9 cellular contexts compared by ENCODE assay signal in the genomic region with DNA sequence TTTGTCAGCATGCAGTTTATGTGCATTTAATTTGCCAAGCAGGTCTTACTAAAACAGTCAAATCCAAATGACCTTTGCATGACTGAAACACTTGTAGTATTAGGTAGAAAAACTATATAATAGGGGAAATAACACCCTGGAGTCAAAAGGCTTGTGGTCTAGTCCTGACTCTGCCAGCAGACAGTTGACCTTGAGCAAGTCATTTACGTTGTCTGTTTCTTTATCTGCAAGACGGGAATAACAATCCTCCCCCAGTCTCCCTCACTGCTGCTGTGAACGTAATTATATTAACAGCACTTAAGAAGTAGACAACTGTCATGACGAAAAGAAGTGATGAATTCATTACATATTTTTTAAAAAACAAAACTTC. TPM values are rescaled to one million over a fixed set of nuclear protein-coding genes. Genes with fewer than 3 reads are reported as not detected.
DNase-seq lines count a peak whose midpoint lies in the region; ATAC-seq, FAIRE-seq and TF ChIP-seq lines count a peak whose summit lies in the region.
"Had no signal": no experiment of that assay in that cellular context is flagged by ENCODE, and none has a peak within 500 bp of the region (broad histone marks: within the 10 kb centered on the region; RNA-seq: fewer than 3 reads in every experiment).

No MANE protein-coding gene starts in this region.

- H3K27ac ChIP-seq in keratinocyte (ENCODE audit: control insufficient read depth, insufficient read depth, low read length): peak overlapping the region; percentile 74
- H3K27ac ChIP-seq: VCaP had no signal

- no peaks in the 10 kb centered on the region for H3K9me1 ChIP-seq in keratinocyte (ENCODE audit: control insufficient read depth, extremely low read depth, insufficient read depth, low read length)

- H3K4me1 ChIP-seq in keratinocyte (ENCODE audit: control insufficient read depth, extremely low read depth, insufficient read depth, low read length): peaks cover 39% of the 10 kb centered on the region

- dilution Hi-C loops in keratinocyte (cut with MboI; ENCODE audit: extremely low pct_ligation_motif_present, low sequenced_read_pairs): no loop called here

- H4K20me1 ChIP-seq in keratinocyte (ENCODE audit: control insufficient read depth, extremely low read depth, insufficient read depth, low read length): no peaks in the 10 kb centered on the region

- peak overlapping the region; percentile 74 for H3K4me2 ChIP-seq in keratinocyte (ENCODE audit: control insufficient read depth, extremely low read depth, insufficient read depth, low read depth, low read length)

- no peak for FAIRE-seq in keratinocyte (lab: Jason Lieb, UNC)

- peaks cover 92% of the 10 kb centered on the region for H3K79me2 ChIP-seq in keratinocyte (ENCODE audit: control insufficient read depth, insufficient read depth, low read length)

- DNase-seq in NCI-H82 (lab: John Stamatoyannopoulos, UW) (peak; percentile 5), NCI-H82 treated with DMSO at 0.1 percent for 48 hours (lab: John Stamatoyannopoulos, UW; ENCODE audit: unreplicated experiment) (no peak), SK-N-DZ (ENCODE audit: low spot score) (peak; percentile 66), keratinocyte (ENCODE audit: low read depth, low spot score) (no peak), NCI-H226 (no peak), NCI-H524 treated with DMSO at 0.1 percent for 48 hours (lab: John Stamatoyannopoulos, UW) (no peak), ecto neural progenitor cell (ENCODE audit: low spot score) (no peak)

- no peak overlapping the region for H2AFZ ChIP-seq in keratinocyte (ENCODE audit: control insufficient read depth, low read length)

- peak; percentile 22 for ATAC-seq in HG03045 (IDR thresholded peaks at IDR 0.05; ENCODE audit: unreplicated experiment)

- H3K36me3 ChIP-seq in keratinocyte (ENCODE audit: control insufficient read depth in 2 of 2, extremely low read depth in 1 of 2, insufficient read depth in 2 of 2, low read length in 2 of 2): no peaks in the 10 kb centered on the region

- no peaks in the 10 kb centered on the region for H3K27me3 ChIP-seq in keratinocyte (ENCODE audit: control insufficient read depth, extremely low read depth, insufficient read depth, low read length)

- TF ChIP-seq CTCF in keratinocyte (optimal IDR thresholded peaks at IDR 0.05 in 1 of 3, IDR thresholded peaks at IDR 0.05 in 1 of 3, conservative IDR thresholded peaks at IDR 0.05 in 1 of 3; ENCODE audit: extremely low read depth in 1 of 3, insufficient read depth in 2 of 3, low read length in 3 of 3): no peak

- H3K4me3 ChIP-seq in keratinocyte (ENCODE audit: control insufficient read depth in 2 of 3, extremely low read depth in 1 of 3, insufficient read depth in 2 of 3, low read depth in 1 of 3, low read length in 3 of 3): no peak overlapping the region

- H3K9me3 ChIP-seq in keratinocyte (ENCODE audit: control insufficient read depth, low read depth, low read length): no peaks in the 10 kb centered on the region

- H3K9ac ChIP-seq in keratinocyte (ENCODE audit: control insufficient read depth, extremely low read depth, insufficient read depth, low read length): no peak overlapping the region

RNA-seq across cellular contexts. Expression of gene CDK6, which starts 26.1 kb away (rescaled TPM):
- 106 and 115 TPM in 2 replicates for polyA plus RNA-seq in SK-N-DZ (2014; cell fraction: cytosol; rRNA removed)
- 61.6 and 71.8 TPM in 2 replicates for polyA plus RNA-seq in SK-N-DZ (2014; cell fraction: nucleus; rRNA removed)
- 39.1 to 68.6 TPM (median 53.5 TPM) in 3 replicates for polyA plus RNA-seq in keratinocyte
- polyA plus RNA-seq in keratinocyte (2011; ENCODE audit: low read depth): 14.0 TPM
- 36.9 and 54.9 TPM in 2 replicates for polyA plus RNA-seq in keratinocyte (2011; cell fraction: cytosol; rRNA removed)
- polyA plus RNA-seq in keratinocyte (2011; cell fraction: nucleus; rRNA removed): 83.0 and 86.9 TPM in 2 replicates
- polyA plus RNA-seq in keratinocyte (2012; ENCODE audit: low replicate concordance): 16.7 and 45.7 TPM in 2 replicates
- 147 to 201 TPM (median 184 TPM) in 3 replicates for polyA minus RNA-seq in keratinocyte
- polyA minus RNA-seq in keratinocyte (2011; cell fraction: cytosol; rRNA and poly(A)+ RNA removed): 165 TPM
- polyA minus RNA-seq in keratinocyte (2011; cell fraction: nucleus; rRNA and poly(A)+ RNA removed): 224 and 339 TPM in 2 replicates

Comparison
In these comparisons a context has a peak if more than half of its experiments do, and no peak if none do; other contexts are left out.
1. DNase-seq: peak in NCI-H82 (single experiment) and SK-N-DZ (single experiment); none in NCI-H82 treated with DMSO at 0.1 percent for 48 hours (single experiment), keratinocyte (single experiment), NCI-H226 (single experiment), NCI-H524 treated with DMSO at 0.1 percent for 48 hours (single experiment) and ecto neural progenitor cell (single experiment).